In genomic region chr3:42846682-42847522, GRCh38 we compare ENCODE assay signal across 7 cellular contexts. TPM values are rescaled to one million over a fixed set of nuclear protein-coding genes. Genes with fewer than 3 reads are reported as not detected.
DNase-seq lines count a peak whose midpoint lies in the region; ATAC-seq and TF ChIP-seq lines count a peak whose summit lies in the region.

No MANE protein-coding gene starts in this region.

- H3K27ac Mint-ChIP-seq in WTC11: no peak overlapping the region; the same call in 1 of the 2 replicates

- H3K36me3 ChIP-seq in cardiac muscle cell (no peaks in the 10 kb centered on the region), stomach (no peaks in the 10 kb centered on the region)

- no peaks in the 10 kb centered on the region for H3K9me3 ChIP-seq in cardiac muscle cell (ENCODE audit: low read depth)
- H3K9me3 ChIP-seq in stomach: no peaks in the 10 kb centered on the region

- no peaks in the 10 kb centered on the region for H3K27me3 Mint-ChIP-seq in WTC11 (ENCODE audit: low read depth)

- ATAC-seq in GM21367 (IDR thresholded peaks at IDR 0.05; ENCODE audit: unreplicated experiment) (peak; percentile 51), WTC11 (no peak)

- no peak for TF ChIP-seq POLR2A in stomach (IDR thresholded peaks at IDR 0.05)

- no peak overlapping the region for H3K4me3 Mint-ChIP-seq in WTC11

- DNase-seq in NOMO-1 (lab: John Stamatoyannopoulos, UW; ENCODE audit: unreplicated experiment in 2 of 2) (peak; percentile 77 to 84), cardiac muscle cell (ENCODE audit: low read depth in 1 of 2, low spot score in 1 of 2) (no peak), stomach (no peak), WTC11 (ENCODE audit: low spot score) (no peak), NCI-H1092 treated with DMSO at 0.1 percent for 48 hours (lab: John Stamatoyannopoulos, UW) (no peak), HuH-7 (ENCODE audit: low spot score) (no peak)

- H3K9me3 Mint-ChIP-seq in WTC11: no peaks in the 10 kb centered on the region

- CTCF ChIA-PET in WTC11 (lab: Charles Lee): interaction anchor here (1.2 to 1.8 kb wide), 3 partner anchors 7 to 34 kb away, joined by 5 to 9 read pairs (median 7); no protein-coding TSS in a partner anchor

- POLR2A ChIA-PET in WTC11 (lab: Charles Lee): no interaction called here

- no peaks in the 10 kb centered on the region for H3K36me3 Mint-ChIP-seq in WTC11

- peaks cover 14% of the 10 kb centered on the region for H3K4me1 Mint-ChIP-seq in WTC11

- WGBS in stomach, 5 donors: 41 to 58% (median 50%) methylated on average over 5 of the region's 5 CpGs

- no peaks in the 10 kb centered on the region for H3K27me3 ChIP-seq in cardiac muscle cell
- H3K27me3 ChIP-seq in stomach: no peaks in the 10 kb centered on the region

- H3K4me3 ChIP-seq in cardiac muscle cell: no peak overlapping the region
- no peak overlapping the region for H3K4me3 ChIP-seq in stomach

- H3K4me1 ChIP-seq in cardiac muscle cell (ENCODE audit: low read depth) (peaks cover 3% of the 10 kb centered on the region), stomach (peaks cover 8 to 49% (median 33%) of the 10 kb centered on the region in 4 donors)

- TF ChIP-seq EP300 in stomach (IDR thresholded peaks at IDR 0.05): no peak

- H3K27ac ChIP-seq in cardiac muscle cell (peak overlapping the region; percentile 28), stomach (peak overlapping the region in 4 of 5 donors; percentile 41 to 73 (median 58))

- TF ChIP-seq CTCF in cardiac muscle cell (IDR thresholded peaks at IDR 0.05; ENCODE audit: low read depth, low read length) (no peak), stomach (IDR thresholded peaks at IDR 0.05) (no peak), WTC11 (IDR thresholded peaks at IDR 0.05) (no peak)

- intact Hi-C loops in stomach (cut with DNase I; ENCODE audit: low total_unique reads): no loop called here

TF ChIP-seq in WTC11, 78 proteins besides CTCF, POLR2A, EP300 and RAD21 (continues in another document):
- TF ChIP-seq FOXJ3 (CRISPR knock-in tag; IDR thresholded peaks at IDR 0.05; ENCODE audit: borderline replicate concordance) (no peak), NFE2L1 (CRISPR knock-in tag; IDR thresholded peaks at IDR 0.05) (no peak), NR2C2 (CRISPR knock-in tag; IDR thresholded peaks at IDR 0.05) (no peak), CREM (CRISPR knock-in tag; IDR thresholded peaks at IDR 0.05) (no peak), PREB (CRISPR knock-in tag; IDR thresholded peaks at IDR 0.05; ENCODE audit: borderline replicate concordance) (no peak), ZNF232 (CRISPR knock-in tag; IDR thresholded peaks at IDR 0.05) (no peak), E2F4 (CRISPR knock-in tag; IDR thresholded peaks at IDR 0.05; ENCODE audit: borderline replicate concordance, low read depth) (no peak), FOXK1 (CRISPR knock-in tag; IDR thresholded peaks at IDR 0.05) (no peak), GRHL2 (CRISPR knock-in tag; IDR thresholded peaks at IDR 0.05; ENCODE audit: insufficient replicate concordance, severe bottlenecking) (no peak), NFYB (CRISPR knock-in tag; conservative IDR thresholded peaks at IDR 0.05; ENCODE audit: low read depth) (no peak), TP53 (CRISPR knock-in tag; IDR thresholded peaks at IDR 0.05) (no peak), MLX (CRISPR knock-in tag; IDR thresholded peaks at IDR 0.05) (no peak)
- TF ChIP-seq, protein P1, sequence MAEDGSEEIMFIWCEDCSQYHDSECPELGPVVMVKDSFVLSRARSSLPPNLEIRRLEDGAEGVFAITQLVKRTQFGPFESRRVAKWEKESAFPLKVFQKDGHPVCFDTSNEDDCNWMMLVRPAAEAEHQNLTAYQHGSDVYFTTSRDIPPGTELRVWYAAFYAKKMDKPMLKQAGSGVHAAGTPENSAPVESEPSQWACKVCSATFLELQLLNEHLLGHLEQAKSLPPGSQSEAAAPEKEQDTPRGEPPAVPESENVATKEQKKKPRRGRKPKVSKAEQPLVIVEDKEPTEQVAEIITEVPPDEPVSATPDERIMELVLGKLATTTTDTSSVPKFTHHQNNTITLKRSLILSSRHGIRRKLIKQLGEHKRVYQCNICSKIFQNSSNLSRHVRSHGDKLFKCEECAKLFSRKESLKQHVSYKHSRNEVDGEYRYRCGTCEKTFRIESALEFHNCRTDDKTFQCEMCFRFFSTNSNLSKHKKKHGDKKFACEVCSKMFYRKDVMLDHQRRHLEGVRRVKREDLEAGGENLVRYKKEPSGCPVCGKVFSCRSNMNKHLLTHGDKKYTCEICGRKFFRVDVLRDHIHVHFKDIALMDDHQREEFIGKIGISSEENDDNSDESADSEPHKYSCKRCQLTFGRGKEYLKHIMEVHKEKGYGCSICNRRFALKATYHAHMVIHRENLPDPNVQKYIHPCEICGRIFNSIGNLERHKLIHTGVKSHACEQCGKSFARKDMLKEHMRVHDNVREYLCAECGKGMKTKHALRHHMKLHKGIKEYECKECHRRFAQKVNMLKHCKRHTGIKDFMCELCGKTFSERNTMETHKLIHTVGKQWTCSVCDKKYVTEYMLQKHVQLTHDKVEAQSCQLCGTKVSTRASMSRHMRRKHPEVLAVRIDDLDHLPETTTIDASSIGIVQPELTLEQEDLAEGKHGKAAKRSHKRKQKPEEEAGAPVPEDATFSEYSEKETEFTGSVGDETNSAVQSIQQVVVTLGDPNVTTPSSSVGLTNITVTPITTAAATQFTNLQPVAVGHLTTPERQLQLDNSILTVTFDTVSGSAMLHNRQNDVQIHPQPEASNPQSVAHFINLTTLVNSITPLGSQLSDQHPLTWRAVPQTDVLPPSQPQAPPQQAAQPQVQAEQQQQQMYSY (CRISPR knock-in tag; IDR thresholded peaks at IDR 0.05): no peak
- TF ChIP-seq, protein P2, sequence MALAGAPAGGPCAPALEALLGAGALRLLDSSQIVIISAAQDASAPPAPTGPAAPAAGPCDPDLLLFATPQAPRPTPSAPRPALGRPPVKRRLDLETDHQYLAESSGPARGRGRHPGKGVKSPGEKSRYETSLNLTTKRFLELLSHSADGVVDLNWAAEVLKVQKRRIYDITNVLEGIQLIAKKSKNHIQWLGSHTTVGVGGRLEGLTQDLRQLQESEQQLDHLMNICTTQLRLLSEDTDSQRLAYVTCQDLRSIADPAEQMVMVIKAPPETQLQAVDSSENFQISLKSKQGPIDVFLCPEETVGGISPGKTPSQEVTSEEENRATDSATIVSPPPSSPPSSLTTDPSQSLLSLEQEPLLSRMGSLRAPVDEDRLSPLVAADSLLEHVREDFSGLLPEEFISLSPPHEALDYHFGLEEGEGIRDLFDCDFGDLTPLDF (CRISPR knock-in tag; IDR thresholded peaks at IDR 0.05): no peak
- TF ChIP-seq, protein P3, sequence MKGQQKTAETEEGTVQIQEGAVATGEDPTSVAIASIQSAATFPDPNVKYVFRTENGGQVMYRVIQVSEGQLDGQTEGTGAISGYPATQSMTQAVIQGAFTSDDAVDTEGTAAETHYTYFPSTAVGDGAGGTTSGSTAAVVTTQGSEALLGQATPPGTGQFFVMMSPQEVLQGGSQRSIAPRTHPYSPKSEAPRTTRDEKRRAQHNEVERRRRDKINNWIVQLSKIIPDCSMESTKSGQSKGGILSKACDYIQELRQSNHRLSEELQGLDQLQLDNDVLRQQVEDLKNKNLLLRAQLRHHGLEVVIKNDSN (CRISPR knock-in tag; IDR thresholded peaks at IDR 0.05): no peak
- TF ChIP-seq, protein P4, sequence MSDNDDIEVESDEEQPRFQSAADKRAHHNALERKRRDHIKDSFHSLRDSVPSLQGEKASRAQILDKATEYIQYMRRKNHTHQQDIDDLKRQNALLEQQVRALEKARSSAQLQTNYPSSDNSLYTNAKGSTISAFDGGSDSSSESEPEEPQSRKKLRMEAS (CRISPR knock-in tag; IDR thresholded peaks at IDR 0.05): no peak

RNA-seq across cellular contexts. Expression of gene CYP8B1, which starts 28.8 kb away (rescaled TPM):
- not detected in 2 replicates for total RNA-seq in cardiac muscle cell
- polyA plus RNA-seq in cardiac muscle cell: not detected in 2 replicates
- total RNA-seq in stomach: not detected
- under 1 TPM in 1 of 3 donors, not detected in 2; 0.10 TPM for polyA plus RNA-seq in stomach
- total RNA-seq in WTC11 (2021): 0.13 to 0.18 TPM (median 0.16 TPM) in 3 replicates

RNA-seq across cellular contexts. Expression of gene ACKR2, which starts 37.7 kb away (rescaled TPM):
- total RNA-seq in cardiac muscle cell (0.15 and 0.35 TPM in 2 replicates), stomach (1 to 10 TPM in 1 of 5 donors, under 1 TPM in 1, not detected in 3; 0.72 to 2.4 TPM), WTC11 (2021) (0.28 to 0.41 TPM (median 0.39 TPM) in 3 replicates)
- polyA plus RNA-seq in cardiac muscle cell (2.8 and 3.6 TPM in 2 replicates), stomach (under 1 TPM; 0.15 to 0.50 (median 0.30) TPM)

RNA-seq across cellular contexts. Expression of gene HIGD1A, which starts 42.6 kb away (rescaled TPM):
- total RNA-seq in cardiac muscle cell: 121 and 167 TPM in 2 replicates
- polyA plus RNA-seq in cardiac muscle cell: 352 and 445 TPM in 2 replicates
- total RNA-seq in stomach: 100 to 1,000 TPM in 2 of 5 donors, 10 to 100 TPM in 3; 62.0 to 313 (median 98.8) TPM
- polyA plus RNA-seq in stomach: 100 to 1,000 TPM; 202 to 413 (median 311) TPM
- 74.6 to 80.7 TPM (median 76.2 TPM) in 3 replicates for total RNA-seq in WTC11 (2021)

RNA-seq across cellular contexts. Expression of gene ZNF662, which starts 59.0 kb away (rescaled TPM):
- total RNA-seq in cardiac muscle cell (0.14 and 0.21 TPM in 2 replicates), stomach (10 to 100 TPM in 2 of 5 donors, 1 to 10 TPM in 3; 3.8 to 23.9 (median 6.5) TPM), WTC11 (2021) (2.7 to 3.5 TPM (median 2.9 TPM) in 3 replicates)
- polyA plus RNA-seq in cardiac muscle cell (0.04 TPM in 1 of 2 replicates, not detected in the other), stomach (1 to 10 TPM; 1.4 to 3.2 (median 2.1) TPM)

Comparison
In these comparisons a context has a peak if more than half of its experiments do, and no peak if none do; other contexts are left out.
1. DNase-seq: peak in NOMO-1 (2 of 2); none in cardiac muscle cell (0 of 2), stomach (single experiment), WTC11 (single experiment), NCI-H1092 treated with DMSO at 0.1 percent for 48 hours (single experiment) and HuH-7 (single experiment).